Comparison of ENCODE assay signal across 5 cellular contexts in genomic region chr7:49803812-49804211, GRCh38. TPM values are rescaled to one million over a fixed set of nuclear protein-coding genes. Genes with fewer than 3 reads are reported as not detected.
"Had no signal": no experiment of that assay in that cellular context is flagged by ENCODE, and none has a peak within 500 bp of the region (broad histone marks: within the 10 kb centered on the region; RNA-seq: fewer than 3 reads in every experiment).

No MANE protein-coding gene starts in this region.

- DNase-seq: H9, HCEC 1CT, IMR-90 had no signal

- H3K27ac Mint-ChIP-seq: GM23338, H9 had no signal

- ATAC-seq: GM23338 had no signal

- H2AFZ ChIP-seq: GM23338 had no signal

- H3K9me3 Mint-ChIP-seq: GM23338 had no signal

- H3K4me3 ChIP-seq: GM23338 had no signal

- H3K4me3 Mint-ChIP-seq: GM23338, H9 had no signal

- H3K4me1 Mint-ChIP-seq: H9 had no signal

- H3K4me2 ChIP-seq: GM23338 had no signal

RNA-seq across cellular contexts. Expression of gene VWC2, which starts 30.4 kb away (rescaled TPM):
- total RNA-seq: HT-29, IMR-90 had no signal
